ENCODE assay signal across 9 cellular contexts in the genomic region with DNA sequence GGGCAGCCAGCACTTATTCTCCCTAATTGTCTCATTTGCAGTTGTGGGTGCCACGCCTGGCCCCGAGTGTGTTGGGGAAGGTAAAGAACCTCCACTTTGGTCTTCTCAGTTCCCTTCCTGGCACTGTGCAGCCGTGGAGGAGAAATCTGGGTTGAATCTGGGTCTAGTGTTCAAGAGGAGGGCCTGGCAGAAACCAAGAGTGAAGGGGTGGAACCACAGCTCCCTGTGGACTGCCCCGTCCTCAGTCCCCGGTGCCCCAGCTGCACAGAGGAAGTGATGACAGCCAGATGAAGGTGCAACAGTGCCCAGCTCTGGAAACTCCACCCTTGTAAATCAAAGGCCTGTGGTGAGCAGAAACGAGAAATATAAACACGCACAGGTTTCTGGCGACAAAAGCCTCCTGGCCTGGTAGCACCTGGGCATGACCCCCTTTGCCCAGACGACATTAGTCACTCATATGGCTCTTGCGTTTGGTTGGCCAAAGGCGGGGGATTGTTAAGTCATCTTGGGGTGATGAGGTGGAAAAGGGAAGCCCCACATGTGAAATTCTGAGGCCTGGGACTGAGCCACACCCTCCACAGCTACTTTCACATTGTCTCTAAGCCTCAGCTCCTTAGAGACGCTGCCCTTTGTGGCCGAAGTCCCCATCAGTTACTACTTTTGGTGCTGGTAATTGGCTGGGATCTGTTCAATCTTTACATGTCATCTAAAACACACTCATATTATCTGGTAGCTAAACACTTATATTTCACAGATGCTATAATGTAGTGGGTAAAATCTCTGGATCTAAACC. TPM values are rescaled to one million over a fixed set of nuclear protein-coding genes. Genes with fewer than 3 reads are reported as not detected.
A peak's percentile ranks its signal among the peaks of the same experiment; 100 is the strongest.
DNase-seq lines count a peak whose midpoint lies in the region; ATAC-seq, FAIRE-seq and TF ChIP-seq lines count a peak whose summit lies in the region.
"Had no signal": no experiment of that assay in that cellular context is flagged by ENCODE, and none has a peak within 500 bp of the region (broad histone marks: within the 10 kb centered on the region; RNA-seq: fewer than 3 reads in every experiment).

No MANE protein-coding gene starts in this region.

- H3K9ac ChIP-seq in GM12878 (ENCODE audit: control insufficient read depth, insufficient read depth, low read length) (peak overlapping the region; percentile 73), neural progenitor cell (no peak overlapping the region)

- DNase-seq in T-helper 1 cell = peak; percentile 76 to 97 (median 83)
- DNase-seq in GM12878 (ENCODE audit: low read depth, low spot score) = peak; percentile 98
- no peak for DNase-seq in neural progenitor cell (ENCODE audit: low spot score)
- DNase-seq in upper lobe of right lung = no peak
- no peak for DNase-seq in NCI-H345 treated with DMSO at 0.1 percent for 48 hours (lab: John Stamatoyannopoulos, UW; ENCODE audit: unreplicated experiment)
- no peak for DNase-seq in NCI-H345 (lab: John Stamatoyannopoulos, UW)

- H3K79me2 ChIP-seq in GM12878 (ENCODE audit: control insufficient read depth, insufficient read depth, low read length) (no peaks in the 10 kb centered on the region; the same call in 1 of the 2 replicates), neural progenitor cell (ENCODE audit: low read depth) (no peaks in the 10 kb centered on the region)

- TF ChIP-seq RAD21 in GM12878 (IDR thresholded peaks at IDR 0.05; ENCODE audit: insufficient read depth, low read depth, low read length) = no peak

- H4K20me1 ChIP-seq in GM12878 (ENCODE audit: control insufficient read depth, insufficient read depth) (no peaks in the 10 kb centered on the region), neural progenitor cell (ENCODE audit: low read depth) (peaks cover 47% of the 10 kb centered on the region)

- FAIRE-seq in GM12878 (lab: Jason Lieb, UNC) = peak; percentile 85

- peaks cover 0 to 11% of the 10 kb centered on the region in 2 experiments; a peak in 2 of 4 replicates for H3K36me3 ChIP-seq in GM12878 (ENCODE audit: control insufficient read depth in 2 of 2, insufficient read depth in 2 of 2, low read length in 1 of 2)
- H3K36me3 ChIP-seq in neural progenitor cell = no peaks in the 10 kb centered on the region
- no peaks in the 10 kb centered on the region for H3K36me3 ChIP-seq in upper lobe of right lung

- RAD21 ChIA-PET in GM12878 (lab: Charles Lee; ENCODE audit: unreplicated experiment) = interaction anchor here (0.8 to 5.5 kb wide), 12 partner anchors 18 to 77 kb away, joined by 3 to 97 read pairs (median 12); no protein-coding TSS in a partner anchor

- no peaks in the 10 kb centered on the region for H3K9me3 ChIP-seq in GM12878 (replicated peaks; ENCODE audit: control insufficient read depth, insufficient read depth, low read length)
- no peaks in the 10 kb centered on the region for H3K9me3 ChIP-seq in neural progenitor cell (ENCODE audit: low read depth)
- H3K9me3 ChIP-seq in upper lobe of right lung = no peaks in the 10 kb centered on the region

- H3K4me2 ChIP-seq in GM12878 (ENCODE audit: control insufficient read depth, insufficient read depth) (peak overlapping the region; percentile 99), neural progenitor cell (no peak overlapping the region)

- no peaks in the 10 kb centered on the region for H3K27me3 Mint-ChIP-seq in neural progenitor cell (ENCODE audit: insufficient read depth, low read depth)

- TF ChIP-seq EP300 in GM12878 (IDR thresholded peaks at IDR 0.05; ENCODE audit: borderline replicate concordance in 1 of 2, control insufficient read depth in 1 of 2, low read depth in 2 of 2, low read length in 2 of 2) = peak; percentile 81 to 92

- peak overlapping the region; percentile 79 for H3K27ac Mint-ChIP-seq in neural progenitor cell

- H2AFZ ChIP-seq in GM12878 (ENCODE audit: control insufficient read depth, low read depth, low read length) = peak overlapping the region; percentile 38
- no peak overlapping the region for H2AFZ ChIP-seq in neural progenitor cell (replicated peaks)

- peak; percentile 48 for TF ChIP-seq POLR2A in GM12878 (IDR thresholded peaks at IDR 0.05; ENCODE audit: low read depth, low read length)

- no TSS peak for BruUV-seq in GM12878 (replicated peaks; lab: Mats Ljungman, UMichigan)

- CTCF ChIA-PET in GM12878 (lab: Yijun Ruan, JAX) = interaction anchor here (1.3 to 19.3 kb wide), 7 partner anchors 24 to 74 kb away, joined by 4 to 131 read pairs (median 20); no protein-coding TSS in a partner anchor

- H3K27ac ChIP-seq in GM12878 (ENCODE audit: control insufficient read depth, insufficient read depth) (peak overlapping the region; percentile 96), neural progenitor cell (no peak overlapping the region), upper lobe of right lung (peak overlapping the region; percentile 74)

- no peak for TF ChIP-seq CTCF in GM12878 (IDR thresholded peaks at IDR 0.05 in 2 of 3, conservative IDR thresholded peaks at IDR 0.05 in 1 of 3; ENCODE audit: control insufficient read depth in 2 of 3, extremely low read depth in 1 of 3, insufficient read depth in 1 of 3, low read depth in 3 of 3, low read length in 3 of 3)
- TF ChIP-seq CTCF in neural progenitor cell (IDR thresholded peaks at IDR 0.05) = no peak
- no peak for TF ChIP-seq CTCF in upper lobe of right lung (IDR thresholded peaks at IDR 0.05)

- H3F3A ChIP-seq in neural progenitor cell (ENCODE audit: low read depth) = peaks cover 4% of the 10 kb centered on the region

- ATAC-seq in GM18909 (IDR thresholded peaks at IDR 0.05; ENCODE audit: poor library complexity, unreplicated experiment) (peak; percentile 69), HG03045 (IDR thresholded peaks at IDR 0.05; ENCODE audit: unreplicated experiment) (peak; percentile 54), GM12878 (peak; percentile 79), upper lobe of right lung (peak; percentile 61)

- SMC1A ChIA-PET in GM12878 (lab: Charles Lee; ENCODE audit: uncharacterized antibody, unreplicated experiment) = interaction anchor here (0.8 to 7.7 kb wide), 14 partner anchors 9 to 232 kb away, joined by 3 to 123 read pairs (median 6); no protein-coding TSS in a partner anchor

- peaks cover 58% of the 10 kb centered on the region for H3K4me1 ChIP-seq in GM12878 (ENCODE audit: control insufficient read depth, insufficient read depth, low read length)
- H3K4me1 ChIP-seq in neural progenitor cell = peaks cover 14% of the 10 kb centered on the region
- peaks cover 32% of the 10 kb centered on the region for H3K4me1 ChIP-seq in upper lobe of right lung

- H3K4me3 ChIP-seq in GM12878 (peak overlapping the region; percentile 72), neural progenitor cell (no peak overlapping the region), upper lobe of right lung (peak overlapping the region; percentile 19)

- WGBS in GM12878 (ENCODE audit: insufficient coverage, insufficient replicate concordance, low lambda C conversion rate, missing lambda C conversion rate) = under 1% methylated on average over 13 of the region's 13 CpGs

- peaks cover 42% of the 10 kb centered on the region for H3K4me1 Mint-ChIP-seq in neural progenitor cell

- H3K9me3 Mint-ChIP-seq in neural progenitor cell = no peaks in the 10 kb centered on the region
- H3K9me3 Mint-ChIP-seq: brain had no signal

- H3K4me3 Mint-ChIP-seq in neural progenitor cell = peak overlapping the region; percentile 38

- no peaks in the 10 kb centered on the region for H3K27me3 ChIP-seq in GM12878 (replicated peaks in 1 of 2; ENCODE audit: control insufficient read depth in 2 of 2, insufficient read depth in 2 of 2, low read length in 1 of 2)
- H3K27me3 ChIP-seq in neural progenitor cell = peaks cover 41% of the 10 kb centered on the region
- no peaks in the 10 kb centered on the region for H3K27me3 ChIP-seq in upper lobe of right lung

- intact Hi-C loops in GM12878 (cut with micrococcal nuclease; ENCODE audit: unreplicated experiment) (loop anchor here (1.0 kb wide), 3 partner anchors 30 to 49 kb away; no protein-coding TSS in a partner anchor), upper lobe of right lung (cut with DNase I) (no loop called here)

- POLR2A ChIA-PET in GM12878 (lab: Charles Lee) = interaction anchor here (0.5 to 7.1 kb wide), 6 partner anchors 18 to 137 kb away, joined by 3 to 88 read pairs (median 32); no protein-coding TSS in a partner anchor

- H3K36me3 Mint-ChIP-seq in neural progenitor cell = no peaks in the 10 kb centered on the region
- H3K36me3 Mint-ChIP-seq: brain had no signal

- in situ Hi-C loops in GM12878 (cut with MboI) = no loop called here

RNA-seq across cellular contexts. Expression of gene ECE1, which starts 4.2 kb away (rescaled TPM):
- 121 and 133 TPM in 2 replicates for total RNA-seq in GM12878 (2013; cell fraction: nucleolus; rRNA removed)
- 39.9 and 40.5 TPM in 2 replicates for total RNA-seq in GM12878 (2014; rRNA removed)
- total RNA-seq in GM12878 (2014; rRNA removed; fragmentation: Illumina TruSeq; extraction: Trizol) = 19.2 and 20.4 TPM in 2 replicates
- total RNA-seq in GM12878 (2021) = 81.0 and 81.5 TPM in 2 replicates
- 13.5 TPM for polyA plus RNA-seq in GM12878 (2011; ENCODE audit: low read depth)
- 23.4 and 34.2 TPM in 2 replicates for polyA plus RNA-seq in GM12878 (2011; rRNA removed)
- polyA plus RNA-seq in GM12878 (2011; cell fraction: cytosol; rRNA removed) = 20.8 and 22.4 TPM in 2 replicates
- polyA plus RNA-seq in GM12878 (2011; cell fraction: nucleus; rRNA removed) = 46.3 and 47.3 TPM in 2 replicates
- 11.0 and 13.7 TPM in 2 replicates for polyA plus RNA-seq in GM12878 (2012)
- polyA plus RNA-seq in GM12878 (2014; fragmentation: Illumina TruSeq; extraction: Trizol) = 39.6 and 50.9 TPM in 2 replicates
- polyA plus RNA-seq in GM12878 (2014; fragmentation: Nextera tagmentation; extraction: Ambion mirVana) = 1 to 10 TPM in 1 of 2 experiments, under 1 TPM in 1; 0.97 to 2.4 TPM
- 32.2 and 41.0 TPM in 2 replicates for polyA plus RNA-seq in GM12878 (2014; rRNA removed)
- polyA plus RNA-seq in GM12878 (2016; fragmentation: Nextera tagmentation; extraction: Ambion mirVana) = 10 to 100 TPM; 40.5 to 43.6 TPM
- polyA minus RNA-seq in GM12878 (2011; rRNA and poly(A)+ RNA removed) = 36.1 and 38.8 TPM in 2 replicates
- 15.8 and 16.8 TPM in 2 replicates for polyA minus RNA-seq in GM12878 (2011; cell fraction: cytosol; rRNA and poly(A)+ RNA removed)
- 31.1 and 39.1 TPM in 2 replicates for polyA minus RNA-seq in GM12878 (2011; cell fraction: nucleus; rRNA and poly(A)+ RNA removed)
- 12.5 and 15.2 TPM in 2 replicates for total RNA-seq in neural progenitor cell (ENCODE audit: low replicate concordance)
- total RNA-seq in upper lobe of right lung = 108 TPM

Comparison
In these comparisons a context has a peak if more than half of its experiments do, and no peak if none do; other contexts are left out.
1. DNase-seq: peak in T-helper 1 cell (5 of 5) and GM12878 (single experiment); none in neural progenitor cell (single experiment), upper lobe of right lung (single experiment), NCI-H345 treated with DMSO at 0.1 percent for 48 hours (single experiment) and NCI-H345 (single experiment).
2. Peak in every context shown above with its lines, with median percentiles within 50 percentile points of each other: ATAC-seq.